Comparison of ENCODE assay signal across 8 cellular contexts in the genomic region with DNA sequence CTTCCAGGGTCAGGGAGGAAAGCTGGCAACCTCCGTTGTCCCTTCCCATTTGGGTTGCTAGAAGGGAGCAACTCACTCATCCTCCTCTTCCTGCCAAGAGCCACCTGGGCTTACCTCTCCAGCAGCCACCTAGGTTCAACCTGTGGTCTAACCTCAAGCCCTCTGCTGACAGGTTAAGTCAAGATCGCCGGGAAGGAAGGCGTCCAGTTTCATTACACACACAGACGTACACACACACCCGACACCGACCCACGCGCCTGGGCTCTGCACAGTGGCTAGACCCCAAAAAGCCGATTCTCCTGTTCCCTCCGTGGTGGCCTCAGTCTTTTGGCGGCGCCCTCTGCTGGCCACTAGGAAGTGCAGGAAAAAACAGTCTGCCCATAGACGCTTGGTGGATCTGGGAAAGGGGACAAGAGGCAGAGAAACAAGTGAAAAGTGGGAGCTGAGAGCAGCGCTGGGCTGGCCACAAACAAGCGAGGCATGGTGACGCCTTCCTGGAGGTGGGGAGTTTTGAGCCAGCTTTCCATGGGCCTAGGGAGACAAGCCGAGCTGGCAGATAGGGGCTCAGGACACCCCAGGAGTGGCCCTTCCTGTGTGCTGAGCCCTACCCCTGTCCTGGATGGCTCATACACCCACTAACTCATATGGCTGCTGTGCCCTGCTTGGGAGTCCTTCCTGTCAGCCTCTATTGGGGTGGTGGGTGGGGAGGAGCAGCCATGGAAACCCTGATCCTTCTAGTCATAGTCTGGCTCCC. TPM values are rescaled to one million over a fixed set of nuclear protein-coding genes. Genes with fewer than 3 reads are reported as not detected.
A peak's percentile ranks its signal among the peaks of the same experiment; 100 is the strongest.
DNase-seq lines count a peak whose midpoint lies in the region; ATAC-seq and TF ChIP-seq lines count a peak whose summit lies in the region.

No MANE protein-coding gene starts in this region.

- no peak overlapping the region for H3K4ac ChIP-seq in mesendoderm (ENCODE audit: low read depth, low read length)

- no peak overlapping the region for H2BK5ac ChIP-seq in mesendoderm (ENCODE audit: low read length)

- H3K79me2 ChIP-seq in mesendoderm (ENCODE audit: control insufficient read depth, insufficient read depth, low read length), result no peaks in the 10 kb centered on the region

- no peak overlapping the region for H4K8ac ChIP-seq in mesendoderm (ENCODE audit: low read depth, low read length)

- H3K9ac ChIP-seq in mesendoderm (ENCODE audit: low read length), result no peak overlapping the region

- WGBS in mesendoderm (ENCODE audit: extremely low coverage, insufficient coverage, low lambda C conversion rate), result no CpG with 5 or more reads among the region's 18 CpGs

- H2BK15ac ChIP-seq in mesendoderm (replicated peaks; ENCODE audit: low read depth), result no peak overlapping the region

- peak; percentile 85 for DNase-seq in GM12865 (ENCODE audit: low read depth)
- peak; percentile 45 for DNase-seq in activated CD4-positive, alpha-beta T cell treated with anti-CD3 and anti-CD28 coated beads for 1 hour
- DNase-seq in dedifferentiated amniotic fluid mesenchymal stem cell (ENCODE audit: extremely low spot score), result peak; percentile 89
- DNase-seq in mesendoderm, result peak; percentile 83
- peak; percentile 27 to 38 for DNase-seq in stimulated activated CD8-positive, alpha-beta memory T cell treated with anti-CD3 and anti-CD28 coated beads, Interleukin-4, amount 100 ng/mL, for 4 hours (ENCODE audit: low read depth in 2 of 2, low spot score in 1 of 2)
- no peak for DNase-seq in COLO668 (lab: John Stamatoyannopoulos, UW; ENCODE audit: unreplicated experiment)
- DNase-seq in NCI-H510A treated with DMSO at 0.1 percent for 48 hours (lab: John Stamatoyannopoulos, UW), result no peak

- peak overlapping the region; percentile 91 for H3K56ac ChIP-seq in mesendoderm (ENCODE audit: low read length)

- peak; percentile 34 for ATAC-seq in HG03196 (IDR thresholded peaks at IDR 0.05; ENCODE audit: unreplicated experiment)

- TF ChIP-seq CTCF in GM12865 (IDR thresholded peaks at IDR 0.05; ENCODE audit: insufficient read depth, low read depth, low read length, missing control alignments), result peak; percentile 90

- H3K4me2 ChIP-seq in mesendoderm (ENCODE audit: low read length), result no peak overlapping the region

- H3K79me1 ChIP-seq in mesendoderm (ENCODE audit: low read length), result no peaks in the 10 kb centered on the region

- H3K4me3 ChIP-seq in GM12865 (ENCODE audit: low read depth, low read length), result peak overlapping the region; percentile 94
- H3K4me3 ChIP-seq in mesendoderm (ENCODE audit: low read length), result no peak overlapping the region

- no peak overlapping the region for H2AK5ac ChIP-seq in mesendoderm (ENCODE audit: low read length)

- H3K4me1 ChIP-seq in mesendoderm (ENCODE audit: control insufficient read depth, low read depth, low read length), result peaks cover 4% of the 10 kb centered on the region

- H3K27ac ChIP-seq in mesendoderm (ENCODE audit: low read depth, low read length), result no peak overlapping the region

- H2BK120ac ChIP-seq in mesendoderm (ENCODE audit: low read depth, low read length), result no peak overlapping the region

- H3K18ac ChIP-seq in mesendoderm (ENCODE audit: low read length), result no peak overlapping the region

- H3K23ac ChIP-seq in mesendoderm (ENCODE audit: low read length), result no peak overlapping the region

- H3K27me3 ChIP-seq in mesendoderm (ENCODE audit: insufficient read depth, low read length, poor library complexity), result no peaks in the 10 kb centered on the region

- H4K5ac ChIP-seq in mesendoderm (ENCODE audit: low read length), result no peak overlapping the region

- H3K36me3 ChIP-seq in mesendoderm (ENCODE audit: control insufficient read depth, insufficient read depth, low read length), result no peaks in the 10 kb centered on the region

RNA-seq across cellular contexts. Expression of a gene that starts 52.7 kb away (rescaled TPM):
- 90.4 TPM for polyA plus RNA-seq in mesendoderm (2013, experiment 1 of 2)
- 90.0 TPM for polyA plus RNA-seq in mesendoderm (2013, experiment 2 of 2)

RNA-seq across cellular contexts. Expression of a gene that starts 52.8 kb away (rescaled TPM):
- 17.8 TPM for polyA plus RNA-seq in mesendoderm (2013, experiment 1 of 2)
- polyA plus RNA-seq in mesendoderm (2013, experiment 2 of 2), result 17.9 TPM

Comparison
In these comparisons a context has a peak if more than half of its experiments do, and no peak if none do; other contexts are left out.
1. DNase-seq: peak in GM12865 (single experiment), activated CD4-positive, alpha-beta T cell treated with anti-CD3 and anti-CD28 coated beads for 1 hour (single experiment), dedifferentiated amniotic fluid mesenchymal stem cell (single experiment), mesendoderm (single experiment) and stimulated activated CD8-positive, alpha-beta memory T cell treated with anti-CD3 and anti-CD28 coated beads, Interleukin-4, amount 100 ng/mL, for 4 hours (2 of 2); none in COLO668 (single experiment) and NCI-H510A treated with DMSO at 0.1 percent for 48 hours (single experiment).